ENCODE assay signal across 8 cellular contexts in the genomic region with DNA sequence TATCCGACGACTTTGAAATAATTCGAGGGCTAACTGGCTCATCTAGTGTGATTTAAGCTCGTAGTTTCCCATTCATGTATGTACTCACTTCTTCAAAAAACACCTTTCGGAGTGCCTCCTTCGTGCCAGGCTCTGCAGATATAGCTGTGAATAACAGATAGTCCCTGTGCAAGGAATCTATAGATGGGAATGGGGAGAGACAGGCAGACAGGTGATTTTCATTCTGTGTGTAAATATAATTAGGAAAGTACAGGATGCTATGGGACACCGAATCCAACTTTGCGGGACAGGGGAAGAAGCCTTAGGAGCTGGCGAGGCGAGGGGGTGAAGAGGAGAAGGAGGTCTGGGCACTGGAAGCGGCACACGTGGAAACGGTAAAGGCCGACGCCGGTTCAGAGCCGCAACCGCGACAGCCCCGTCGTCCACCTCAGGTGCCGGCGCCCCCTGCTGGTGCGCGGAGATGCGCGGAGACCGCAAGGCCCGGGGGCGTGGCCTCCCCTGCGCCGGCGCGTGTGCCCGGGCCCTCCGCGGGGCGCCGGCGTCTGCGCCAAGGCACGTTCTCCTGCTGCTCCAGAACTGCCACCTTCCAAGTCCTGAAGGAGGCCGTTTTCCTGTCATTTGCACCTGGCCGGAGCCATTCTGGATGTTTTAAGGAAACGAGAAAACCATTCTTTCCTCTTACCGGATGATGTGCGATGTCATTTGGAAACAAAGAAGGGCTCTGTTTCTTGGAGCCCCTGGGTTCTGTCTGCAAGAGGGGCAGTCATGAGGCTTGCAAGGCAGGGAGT. TPM values are rescaled to one million over a fixed set of nuclear protein-coding genes. Genes with fewer than 3 reads are reported as not detected.
DNase-seq lines count a peak whose midpoint lies in the region; ATAC-seq and TF ChIP-seq lines count a peak whose summit lies in the region.

No MANE protein-coding gene starts in this region.

- H3K27ac Mint-ChIP-seq in activated CD8-positive, alpha-beta T cell treated with anti-CD3 and anti-CD28 coated beads for 36 hours: no peak overlapping the region

- H3K9me3 Mint-ChIP-seq in activated CD8-positive, alpha-beta T cell treated with anti-CD3 and anti-CD28 coated beads for 36 hours: no peaks in the 10 kb centered on the region

- CTCF ChIA-PET in activated CD8-positive, alpha-beta T cell treated with anti-CD3 and anti-CD28 coated beads for 36 hours (lab: Charles Lee): interaction anchor here (0.6 to 1.6 kb wide), 20 partner anchors 9 to 244 kb away, joined by 3 to 11 read pairs (median 4); a partner anchor contains a TSS

- POLR2A ChIA-PET in activated CD8-positive, alpha-beta T cell treated with anti-CD3 and anti-CD28 coated beads for 36 hours (lab: Charles Lee): interaction anchor here (0.7 to 1.5 kb wide), 2 partner anchors 32 to 624 kb away, joined by 3 to 4 read pairs; no protein-coding TSS in a partner anchor

- peak; percentile 97 for TF ChIP-seq CTCF in GM13977 (IDR thresholded peaks at IDR 0.05; ENCODE audit: extremely low read depth, insufficient read depth, missing control alignments)
- TF ChIP-seq CTCF in activated CD8-positive, alpha-beta T cell treated with anti-CD3 and anti-CD28 coated beads for 36 hours (IDR thresholded peaks at IDR 0.05): peak; percentile 96

- H3K4me1 Mint-ChIP-seq in activated CD8-positive, alpha-beta T cell treated with anti-CD3 and anti-CD28 coated beads for 36 hours (ENCODE audit: low read depth): peaks cover 13% of the 10 kb centered on the region

- DNase-seq in GM13977 (ENCODE audit: low spot score) (peak; percentile 92), NCI-H69 (lab: John Stamatoyannopoulos, UW) (peak; percentile 98), lung microvascular endothelial cell (ENCODE audit: low read depth in 2 of 2) (peak; percentile 85 to 86), SKM-1 (lab: John Stamatoyannopoulos, UW; ENCODE audit: unreplicated experiment) (no peak)
- DNase-seq in activated CD8-positive, alpha-beta T cell treated with anti-CD3 and anti-CD28 coated beads for 36 hours: peak; percentile 91
- DNase-seq in effector CD4-positive, alpha-beta T cell: peak; percentile 75
- DNase-seq in stimulated activated CD4-positive, alpha-beta T cell treated with anti-CD3 and anti-CD28 coated beads, TNF-alpha, amount 100 ng/mL, for 24 hours (ENCODE audit: low read depth in 3 of 3): peak; percentile 70 to 86 (median 75)

- in situ Hi-C loops in GM13977 (cut with MboI; ENCODE audit: low pct_unique_long_range_greater_than_20kb, low sequenced_read_pairs, unreplicated experiment): no loop called here

- intact Hi-C loops in activated CD8-positive, alpha-beta T cell treated with anti-CD3 and anti-CD28 coated beads for 36 hours (cut with micrococcal nuclease): no loop called here

- peak; percentile 90 for ATAC-seq in HG03280 (IDR thresholded peaks at IDR 0.05; ENCODE audit: unreplicated experiment)
- ATAC-seq in activated CD8-positive, alpha-beta T cell treated with anti-CD3 and anti-CD28 coated beads for 36 hours: peak; percentile 98

- no peaks in the 10 kb centered on the region for H3K36me3 Mint-ChIP-seq in activated CD8-positive, alpha-beta T cell treated with anti-CD3 and anti-CD28 coated beads for 36 hours (ENCODE audit: low read depth)

- H3K27me3 Mint-ChIP-seq in activated CD8-positive, alpha-beta T cell treated with anti-CD3 and anti-CD28 coated beads for 36 hours: peaks cover 43% of the 10 kb centered on the region

- peak overlapping the region; percentile 72 for H3K4me3 Mint-ChIP-seq in activated CD8-positive, alpha-beta T cell treated with anti-CD3 and anti-CD28 coated beads for 36 hours

RNA-seq across cellular contexts. Expression of a gene that starts 18.0 kb away (rescaled TPM):
- total RNA-seq in activated CD8-positive, alpha-beta T cell treated with anti-CD3 and anti-CD28 coated beads for 36 hours: under 1 TPM; 0.02 to 0.05 TPM
- total RNA-seq in lung microvascular endothelial cell: under 0.01 and 0.44 TPM in 2 replicates

RNA-seq across cellular contexts. Expression of a gene that starts 30.6 kb away (rescaled TPM):
- 10 to 100 TPM; 14.2 to 15.7 TPM for total RNA-seq in activated CD8-positive, alpha-beta T cell treated with anti-CD3 and anti-CD28 coated beads for 36 hours
- 3.0 and 3.5 TPM in 2 replicates for total RNA-seq in lung microvascular endothelial cell
